9 cellular contexts compared by ENCODE assay signal in the genomic region with DNA sequence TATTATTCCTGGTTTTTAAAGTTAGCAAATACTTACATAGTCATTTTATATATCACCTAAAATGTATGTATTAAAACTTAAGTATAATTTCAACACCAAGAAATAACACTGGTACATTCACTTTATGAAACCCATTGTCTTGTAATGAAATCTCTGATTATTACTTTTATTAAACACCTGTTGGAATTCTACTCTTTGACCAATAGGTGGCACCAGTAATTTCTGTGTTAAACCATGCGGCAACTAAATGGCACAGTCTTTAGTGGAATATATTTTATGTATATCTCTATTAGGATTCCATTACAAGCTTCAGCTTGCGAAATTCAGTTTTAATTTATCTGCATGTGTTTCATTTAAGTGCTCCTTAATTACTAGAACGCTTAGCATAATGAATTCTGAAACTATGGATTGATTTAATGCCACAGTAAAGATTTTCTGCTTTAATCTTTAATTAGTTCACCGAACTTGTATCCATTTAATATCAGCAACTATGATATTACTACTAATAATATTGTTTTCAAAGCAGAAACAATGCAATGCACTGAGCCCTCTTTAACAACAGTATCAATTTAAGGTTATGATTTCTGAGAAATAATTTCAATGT.
A peak's percentile ranks its signal among the peaks of the same experiment; 100 is the strongest.
DNase-seq lines count a peak whose midpoint lies in the region; ATAC-seq and TF ChIP-seq lines count a peak whose summit lies in the region.
"Had no signal": no experiment of that assay in that cellular context is flagged by ENCODE, and none has a peak within 500 bp of the region (broad histone marks: within the 10 kb centered on the region; RNA-seq: fewer than 3 reads in every experiment).

No MANE protein-coding gene starts in this region.

- CTCF ChIA-PET in activated CD4-positive, alpha-beta T cell treated with anti-CD3 and anti-CD28 coated beads, Interleukin-2, amount 10 ng/mL, durations not matched to agents 7 days and 5 days (lab: Charles Lee), result no interaction called here

- H3K4me1 ChIP-seq in cardiac muscle cell (ENCODE audit: low read depth), result no peaks in the 10 kb centered on the region

- intact Hi-C loops in left cardiac atrium (cut with DNase I), result no loop called here
- intact Hi-C loops in activated CD4-positive, alpha-beta T cell treated with anti-CD3 and anti-CD28 coated beads, Interleukin-2, amount 10 ng/mL, durations not matched to agents 24 days and 14 days (cut with micrococcal nuclease), result no loop called here

- POLR2A ChIA-PET in activated CD4-positive, alpha-beta T cell treated with anti-CD3 and anti-CD28 coated beads, Interleukin-2, amount 10 ng/mL, durations not matched to agents 7 days and 5 days (lab: Charles Lee), result no interaction called here

- H3K27ac Mint-ChIP-seq in chondrocyte (ENCODE audit: unreplicated experiment) (no peak overlapping the region), nephron progenitor cell (no peak overlapping the region)
- no peak overlapping the region for H3K27ac Mint-ChIP-seq in activated CD4-positive, alpha-beta T cell treated with anti-CD3 and anti-CD28 coated beads, Interleukin-2, amount 10 ng/mL, durations not matched to agents 7 days and 5 days
- H3K27ac Mint-ChIP-seq in activated CD4-positive, alpha-beta T cell treated with anti-CD3 and anti-CD28 coated beads, Interleukin-2, amount 10 ng/mL, durations not matched to agents 24 days and 14 days, result no peak overlapping the region
- H3K27ac Mint-ChIP-seq: activated naive CD8-positive, alpha-beta T cell treated with anti-CD3 and anti-CD28 coated beads, Interleukin-2, amount 10 ng/mL, durations not matched to agents 7 days and 5 days had no signal

- H3K27me3 ChIP-seq in cardiac muscle cell, result no peaks in the 10 kb centered on the region

- no peaks in the 10 kb centered on the region for H3K36me3 ChIP-seq in cardiac muscle cell

- H3K4me3 Mint-ChIP-seq in chondrocyte (ENCODE audit: unreplicated experiment), result no peak overlapping the region
- H3K4me3 Mint-ChIP-seq in nephron progenitor cell, result no peak overlapping the region
- H3K4me3 Mint-ChIP-seq in activated CD4-positive, alpha-beta T cell treated with anti-CD3 and anti-CD28 coated beads, Interleukin-2, amount 10 ng/mL, durations not matched to agents 7 days and 5 days, result no peak overlapping the region
- H3K4me3 Mint-ChIP-seq in activated CD4-positive, alpha-beta T cell treated with anti-CD3 and anti-CD28 coated beads, Interleukin-2, amount 10 ng/mL, durations not matched to agents 24 days and 14 days, result no peak overlapping the region
- H3K4me3 Mint-ChIP-seq: activated naive CD8-positive, alpha-beta T cell treated with anti-CD3 and anti-CD28 coated beads, Interleukin-2, amount 10 ng/mL, durations not matched to agents 7 days and 5 days had no signal

- no peak overlapping the region for H3K4me3 ChIP-seq in cardiac muscle cell

- no peaks in the 10 kb centered on the region for H3K4me1 Mint-ChIP-seq in chondrocyte (ENCODE audit: low read depth)
- peaks cover 7% of the 10 kb centered on the region for H3K4me1 Mint-ChIP-seq in nephron progenitor cell
- no peaks in the 10 kb centered on the region for H3K4me1 Mint-ChIP-seq in activated CD4-positive, alpha-beta T cell treated with anti-CD3 and anti-CD28 coated beads, Interleukin-2, amount 10 ng/mL, durations not matched to agents 7 days and 5 days
- H3K4me1 Mint-ChIP-seq in activated CD4-positive, alpha-beta T cell treated with anti-CD3 and anti-CD28 coated beads, Interleukin-2, amount 10 ng/mL, durations not matched to agents 24 days and 14 days, result no peaks in the 10 kb centered on the region
- H3K4me1 Mint-ChIP-seq: activated naive CD8-positive, alpha-beta T cell treated with anti-CD3 and anti-CD28 coated beads, Interleukin-2, amount 10 ng/mL, durations not matched to agents 7 days and 5 days had no signal

- H3K9me3 Mint-ChIP-seq in chondrocyte (ENCODE audit: low read depth) (peaks cover 9% of the 10 kb centered on the region), nephron progenitor cell (peaks cover 4% of the 10 kb centered on the region)
- H3K9me3 Mint-ChIP-seq in activated CD4-positive, alpha-beta T cell treated with anti-CD3 and anti-CD28 coated beads, Interleukin-2, amount 10 ng/mL, durations not matched to agents 7 days and 5 days, result no peaks in the 10 kb centered on the region
- no peaks in the 10 kb centered on the region for H3K9me3 Mint-ChIP-seq in activated CD4-positive, alpha-beta T cell treated with anti-CD3 and anti-CD28 coated beads, Interleukin-2, amount 10 ng/mL, durations not matched to agents 24 days and 14 days
- H3K9me3 Mint-ChIP-seq: activated naive CD8-positive, alpha-beta T cell treated with anti-CD3 and anti-CD28 coated beads, Interleukin-2, amount 10 ng/mL, durations not matched to agents 7 days and 5 days had no signal

- TF ChIP-seq CTCF in cardiac muscle cell (IDR thresholded peaks at IDR 0.05; ENCODE audit: low read depth, low read length), result peak; percentile 60
- peak; percentile 91 for TF ChIP-seq CTCF in chondrocyte (IDR thresholded peaks at IDR 0.05)
- TF ChIP-seq CTCF in nephron progenitor cell (IDR thresholded peaks at IDR 0.05), result peak; percentile 65

- H3K27ac ChIP-seq in cardiac muscle cell, result no peak overlapping the region

- no peaks in the 10 kb centered on the region for H3K9me3 ChIP-seq in cardiac muscle cell (ENCODE audit: low read depth)

- DNase-seq in cardiac muscle cell (ENCODE audit: low read depth in 1 of 2, low spot score in 1 of 2), result peak; percentile 53 to 63
- no peak for DNase-seq in left cardiac atrium
- DNase-seq in NCI-H345 (lab: John Stamatoyannopoulos, UW), result peak; percentile 36
- DNase-seq in chondrocyte (ENCODE audit: low spot score), result no peak
- DNase-seq in nephron progenitor cell, result no peak
- DNase-seq in activated CD4-positive, alpha-beta T cell treated with anti-CD3 and anti-CD28 coated beads, Interleukin-2, amount 10 ng/mL, durations not matched to agents 7 days and 5 days, result no peak
- DNase-seq in activated CD4-positive, alpha-beta T cell treated with anti-CD3 and anti-CD28 coated beads, Interleukin-2, amount 10 ng/mL, durations not matched to agents 24 days and 14 days, result no peak
- DNase-seq: activated naive CD8-positive, alpha-beta T cell treated with anti-CD3 and anti-CD28 coated beads, Interleukin-2, amount 10 ng/mL, durations not matched to agents 7 days and 5 days had no signal

- H3K36me3 Mint-ChIP-seq in chondrocyte (ENCODE audit: low read depth) (no peaks in the 10 kb centered on the region), nephron progenitor cell (ENCODE audit: low read depth) (no peaks in the 10 kb centered on the region)
- no peaks in the 10 kb centered on the region for H3K36me3 Mint-ChIP-seq in activated CD4-positive, alpha-beta T cell treated with anti-CD3 and anti-CD28 coated beads, Interleukin-2, amount 10 ng/mL, durations not matched to agents 7 days and 5 days (ENCODE audit: low read depth)
- no peaks in the 10 kb centered on the region for H3K36me3 Mint-ChIP-seq in activated CD4-positive, alpha-beta T cell treated with anti-CD3 and anti-CD28 coated beads, Interleukin-2, amount 10 ng/mL, durations not matched to agents 24 days and 14 days (ENCODE audit: low read depth)
- H3K36me3 Mint-ChIP-seq: activated naive CD8-positive, alpha-beta T cell treated with anti-CD3 and anti-CD28 coated beads, Interleukin-2, amount 10 ng/mL, durations not matched to agents 7 days and 5 days had no signal

- H3K27me3 Mint-ChIP-seq in chondrocyte (ENCODE audit: low read depth) (no peaks in the 10 kb centered on the region), nephron progenitor cell (ENCODE audit: low read depth, poor library complexity) (no peaks in the 10 kb centered on the region)
- no peaks in the 10 kb centered on the region for H3K27me3 Mint-ChIP-seq in activated CD4-positive, alpha-beta T cell treated with anti-CD3 and anti-CD28 coated beads, Interleukin-2, amount 10 ng/mL, durations not matched to agents 7 days and 5 days
- no peaks in the 10 kb centered on the region for H3K27me3 Mint-ChIP-seq in activated CD4-positive, alpha-beta T cell treated with anti-CD3 and anti-CD28 coated beads, Interleukin-2, amount 10 ng/mL, durations not matched to agents 24 days and 14 days

- ATAC-seq in left cardiac atrium, result no peak
- peak; percentile 83 for ATAC-seq in HG02870 (IDR thresholded peaks at IDR 0.05; ENCODE audit: unreplicated experiment)

Comparison
In these comparisons a context has a peak if more than half of its experiments do, and no peak if none do; other contexts are left out.
1. DNase-seq: peak in cardiac muscle cell (2 of 2) and NCI-H345 (single experiment); none in left cardiac atrium (single experiment), chondrocyte (single experiment), nephron progenitor cell (single experiment), activated CD4-positive, alpha-beta T cell treated with anti-CD3 and anti-CD28 coated beads, Interleukin-2, amount 10 ng/mL, durations not matched to agents 7 days and 5 days (single experiment) and activated CD4-positive, alpha-beta T cell treated with anti-CD3 and anti-CD28 coated beads, Interleukin-2, amount 10 ng/mL, durations not matched to agents 24 days and 14 days (single experiment).
2. Peak in every context shown above with its lines, with median percentiles within 50 percentile points of each other: CTCF ChIP-seq.